ENCODE assay signal across 1 cellular context in the genomic region with DNA sequence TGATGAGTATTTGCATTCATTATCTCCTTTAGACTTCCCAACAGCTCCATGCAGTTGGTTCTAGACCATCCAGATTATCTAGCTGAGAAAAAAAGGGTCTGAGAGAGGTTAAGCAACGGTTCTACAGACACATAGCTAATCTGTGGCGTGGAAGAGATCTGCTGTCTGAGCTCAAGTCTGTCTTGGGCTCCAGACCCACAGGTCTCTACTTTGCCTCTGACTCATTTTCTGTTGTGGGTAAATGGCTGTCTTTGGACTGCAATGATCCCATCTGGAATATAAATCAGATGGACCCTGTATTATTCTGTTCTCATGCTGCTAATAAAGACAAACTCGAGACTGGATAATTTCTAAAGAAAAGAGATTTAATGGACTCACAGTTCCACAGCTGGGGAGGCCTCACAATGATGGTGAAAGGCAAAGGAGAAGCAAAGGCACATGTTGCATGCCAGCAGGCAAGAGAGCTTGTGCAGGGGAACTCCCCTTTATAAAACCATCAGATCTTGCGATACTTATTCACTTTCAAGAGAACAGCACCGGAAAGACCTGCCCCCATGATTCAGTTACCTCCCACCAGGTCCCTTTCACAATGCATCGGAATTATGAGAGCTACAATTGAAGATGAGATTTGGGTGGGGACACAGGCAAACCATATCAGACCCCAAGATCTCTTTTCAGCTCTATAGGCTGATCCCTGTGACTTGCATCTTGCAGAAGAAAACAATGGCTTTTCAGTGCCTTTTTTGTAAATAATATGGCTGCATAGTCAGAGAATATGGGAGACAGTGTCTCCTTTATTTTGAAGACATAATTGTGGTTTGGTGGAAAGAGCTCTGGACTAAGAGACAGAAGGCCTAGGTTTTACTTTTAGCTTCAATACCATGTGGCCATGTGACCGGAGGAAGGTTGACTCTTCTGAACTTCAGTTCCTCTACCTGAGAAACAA.
TF ChIP-seq lines count a peak whose summit lies in the region.

No MANE protein-coding gene starts in this region.

TF ChIP-seq in HepG2, 621 proteins besides CTCF, POLR2A, EP300 and RAD21:
- TF ChIP-seq ZKSCAN5 (CRISPR knock-in tag; IDR thresholded peaks at IDR 0.05) (no peak), ZKSCAN8 (CRISPR knock-in tag; IDR thresholded peaks at IDR 0.05; ENCODE audit: borderline replicate concordance) (no peak), U2AF1 (optimal IDR thresholded peaks at IDR 0.05; ENCODE audit: low read depth, low read length) (no peak), HNRNPK (IDR thresholded peaks at IDR 0.05; ENCODE audit: low read depth, low read length, poor library complexity, severe bottlenecking) (no peak), DR1 (CRISPR knock-in tag; IDR thresholded peaks at IDR 0.05) (no peak), ZNF501 (CRISPR knock-in tag; IDR thresholded peaks at IDR 0.05) (no peak), ZNF326 (CRISPR knock-in tag; IDR thresholded peaks at IDR 0.05; ENCODE audit: borderline replicate concordance) (no peak), ZNF17 (CRISPR knock-in tag; IDR thresholded peaks at IDR 0.05) (no peak), KDM5A (IDR thresholded peaks at IDR 0.05; ENCODE audit: borderline replicate concordance, low read length) (no peak), NFYC (CRISPR knock-in tag; IDR thresholded peaks at IDR 0.05) (no peak), ZNF12 (CRISPR knock-in tag; IDR thresholded peaks at IDR 0.05) (no peak), CREM (IDR thresholded peaks at IDR 0.05) (no peak), CREM (CRISPR knock-in tag; IDR thresholded peaks at IDR 0.05) (no peak), RXRA (CRISPR knock-in tag; IDR thresholded peaks at IDR 0.05) (no peak)
- TF ChIP-seq, protein P1, sequence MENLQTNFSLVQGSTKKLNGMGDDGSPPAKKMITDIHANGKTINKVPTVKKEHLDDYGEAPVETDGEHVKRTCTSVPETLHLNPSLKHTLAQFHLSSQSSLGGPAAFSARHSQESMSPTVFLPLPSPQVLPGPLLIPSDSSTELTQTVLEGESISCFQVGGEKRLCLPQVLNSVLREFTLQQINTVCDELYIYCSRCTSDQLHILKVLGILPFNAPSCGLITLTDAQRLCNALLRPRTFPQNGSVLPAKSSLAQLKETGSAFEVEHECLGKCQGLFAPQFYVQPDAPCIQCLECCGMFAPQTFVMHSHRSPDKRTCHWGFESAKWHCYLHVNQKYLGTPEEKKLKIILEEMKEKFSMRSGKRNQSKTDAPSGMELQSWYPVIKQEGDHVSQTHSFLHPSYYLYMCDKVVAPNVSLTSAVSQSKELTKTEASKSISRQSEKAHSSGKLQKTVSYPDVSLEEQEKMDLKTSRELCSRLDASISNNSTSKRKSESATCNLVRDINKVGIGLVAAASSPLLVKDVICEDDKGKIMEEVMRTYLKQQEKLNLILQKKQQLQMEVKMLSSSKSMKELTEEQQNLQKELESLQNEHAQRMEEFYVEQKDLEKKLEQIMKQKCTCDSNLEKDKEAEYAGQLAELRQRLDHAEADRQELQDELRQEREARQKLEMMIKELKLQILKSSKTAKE (CRISPR knock-in tag; IDR thresholded peaks at IDR 0.05; ENCODE audit: borderline replicate concordance) = no peak
- TF ChIP-seq, protein P2, sequence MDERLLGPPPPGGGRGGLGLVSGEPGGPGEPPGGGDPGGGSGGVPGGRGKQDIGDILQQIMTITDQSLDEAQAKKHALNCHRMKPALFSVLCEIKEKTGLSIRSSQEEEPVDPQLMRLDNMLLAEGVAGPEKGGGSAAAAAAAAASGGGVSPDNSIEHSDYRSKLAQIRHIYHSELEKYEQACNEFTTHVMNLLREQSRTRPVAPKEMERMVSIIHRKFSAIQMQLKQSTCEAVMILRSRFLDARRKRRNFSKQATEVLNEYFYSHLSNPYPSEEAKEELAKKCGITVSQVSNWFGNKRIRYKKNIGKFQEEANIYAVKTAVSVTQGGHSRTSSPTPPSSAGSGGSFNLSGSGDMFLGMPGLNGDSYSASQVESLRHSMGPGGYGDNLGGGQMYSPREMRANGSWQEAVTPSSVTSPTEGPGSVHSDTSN (CRISPR knock-in tag; IDR thresholded peaks at IDR 0.05) = no peak
- TF ChIP-seq, protein P3, sequence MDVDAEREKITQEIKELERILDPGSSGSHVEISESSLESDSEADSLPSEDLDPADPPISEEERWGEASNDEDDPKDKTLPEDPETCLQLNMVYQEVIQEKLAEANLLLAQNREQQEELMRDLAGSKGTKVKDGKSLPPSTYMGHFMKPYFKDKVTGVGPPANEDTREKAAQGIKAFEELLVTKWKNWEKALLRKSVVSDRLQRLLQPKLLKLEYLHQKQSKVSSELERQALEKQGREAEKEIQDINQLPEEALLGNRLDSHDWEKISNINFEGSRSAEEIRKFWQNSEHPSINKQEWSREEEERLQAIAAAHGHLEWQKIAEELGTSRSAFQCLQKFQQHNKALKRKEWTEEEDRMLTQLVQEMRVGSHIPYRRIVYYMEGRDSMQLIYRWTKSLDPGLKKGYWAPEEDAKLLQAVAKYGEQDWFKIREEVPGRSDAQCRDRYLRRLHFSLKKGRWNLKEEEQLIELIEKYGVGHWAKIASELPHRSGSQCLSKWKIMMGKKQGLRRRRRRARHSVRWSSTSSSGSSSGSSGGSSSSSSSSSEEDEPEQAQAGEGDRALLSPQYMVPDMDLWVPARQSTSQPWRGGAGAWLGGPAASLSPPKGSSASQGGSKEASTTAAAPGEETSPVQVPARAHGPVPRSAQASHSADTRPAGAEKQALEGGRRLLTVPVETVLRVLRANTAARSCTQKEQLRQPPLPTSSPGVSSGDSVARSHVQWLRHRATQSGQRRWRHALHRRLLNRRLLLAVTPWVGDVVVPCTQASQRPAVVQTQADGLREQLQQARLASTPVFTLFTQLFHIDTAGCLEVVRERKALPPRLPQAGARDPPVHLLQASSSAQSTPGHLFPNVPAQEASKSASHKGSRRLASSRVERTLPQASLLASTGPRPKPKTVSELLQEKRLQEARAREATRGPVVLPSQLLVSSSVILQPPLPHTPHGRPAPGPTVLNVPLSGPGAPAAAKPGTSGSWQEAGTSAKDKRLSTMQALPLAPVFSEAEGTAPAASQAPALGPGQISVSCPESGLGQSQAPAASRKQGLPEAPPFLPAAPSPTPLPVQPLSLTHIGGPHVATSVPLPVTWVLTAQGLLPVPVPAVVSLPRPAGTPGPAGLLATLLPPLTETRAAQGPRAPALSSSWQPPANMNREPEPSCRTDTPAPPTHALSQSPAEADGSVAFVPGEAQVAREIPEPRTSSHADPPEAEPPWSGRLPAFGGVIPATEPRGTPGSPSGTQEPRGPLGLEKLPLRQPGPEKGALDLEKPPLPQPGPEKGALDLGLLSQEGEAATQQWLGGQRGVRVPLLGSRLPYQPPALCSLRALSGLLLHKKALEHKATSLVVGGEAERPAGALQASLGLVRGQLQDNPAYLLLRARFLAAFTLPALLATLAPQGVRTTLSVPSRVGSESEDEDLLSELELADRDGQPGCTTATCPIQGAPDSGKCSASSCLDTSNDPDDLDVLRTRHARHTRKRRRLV (CRISPR knock-in tag; IDR thresholded peaks at IDR 0.05) = no peak
- TF ChIP-seq, protein P4, sequence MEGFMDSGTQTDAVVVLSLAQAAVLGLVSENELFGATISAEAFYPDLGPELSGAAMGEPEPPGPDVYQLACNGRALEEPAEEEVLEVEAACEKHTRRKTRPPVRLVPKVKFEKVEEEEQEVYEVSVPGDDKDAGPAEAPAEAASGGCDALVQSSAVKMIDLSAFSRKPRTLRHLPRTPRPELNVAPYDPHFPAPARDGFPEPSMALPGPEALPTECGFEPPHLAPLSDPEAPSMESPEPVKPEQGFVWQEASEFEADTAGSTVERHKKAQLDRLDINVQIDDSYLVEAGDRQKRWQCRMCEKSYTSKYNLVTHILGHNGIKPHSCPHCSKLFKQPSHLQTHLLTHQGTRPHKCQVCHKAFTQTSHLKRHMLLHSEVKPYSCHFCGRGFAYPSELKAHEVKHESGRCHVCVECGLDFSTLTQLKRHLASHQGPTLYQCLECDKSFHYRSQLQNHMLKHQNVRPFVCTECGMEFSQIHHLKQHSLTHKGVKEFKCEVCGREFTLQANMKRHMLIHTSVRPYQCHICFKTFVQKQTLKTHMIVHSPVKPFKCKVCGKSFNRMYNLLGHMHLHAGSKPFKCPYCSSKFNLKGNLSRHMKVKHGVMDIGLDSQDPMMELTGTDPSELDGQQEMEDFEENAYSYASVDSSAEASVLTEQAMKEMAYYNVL (CRISPR knock-in tag; IDR thresholded peaks at IDR 0.05; ENCODE audit: borderline replicate concordance) = no peak
- TF ChIP-seq, protein P5, sequence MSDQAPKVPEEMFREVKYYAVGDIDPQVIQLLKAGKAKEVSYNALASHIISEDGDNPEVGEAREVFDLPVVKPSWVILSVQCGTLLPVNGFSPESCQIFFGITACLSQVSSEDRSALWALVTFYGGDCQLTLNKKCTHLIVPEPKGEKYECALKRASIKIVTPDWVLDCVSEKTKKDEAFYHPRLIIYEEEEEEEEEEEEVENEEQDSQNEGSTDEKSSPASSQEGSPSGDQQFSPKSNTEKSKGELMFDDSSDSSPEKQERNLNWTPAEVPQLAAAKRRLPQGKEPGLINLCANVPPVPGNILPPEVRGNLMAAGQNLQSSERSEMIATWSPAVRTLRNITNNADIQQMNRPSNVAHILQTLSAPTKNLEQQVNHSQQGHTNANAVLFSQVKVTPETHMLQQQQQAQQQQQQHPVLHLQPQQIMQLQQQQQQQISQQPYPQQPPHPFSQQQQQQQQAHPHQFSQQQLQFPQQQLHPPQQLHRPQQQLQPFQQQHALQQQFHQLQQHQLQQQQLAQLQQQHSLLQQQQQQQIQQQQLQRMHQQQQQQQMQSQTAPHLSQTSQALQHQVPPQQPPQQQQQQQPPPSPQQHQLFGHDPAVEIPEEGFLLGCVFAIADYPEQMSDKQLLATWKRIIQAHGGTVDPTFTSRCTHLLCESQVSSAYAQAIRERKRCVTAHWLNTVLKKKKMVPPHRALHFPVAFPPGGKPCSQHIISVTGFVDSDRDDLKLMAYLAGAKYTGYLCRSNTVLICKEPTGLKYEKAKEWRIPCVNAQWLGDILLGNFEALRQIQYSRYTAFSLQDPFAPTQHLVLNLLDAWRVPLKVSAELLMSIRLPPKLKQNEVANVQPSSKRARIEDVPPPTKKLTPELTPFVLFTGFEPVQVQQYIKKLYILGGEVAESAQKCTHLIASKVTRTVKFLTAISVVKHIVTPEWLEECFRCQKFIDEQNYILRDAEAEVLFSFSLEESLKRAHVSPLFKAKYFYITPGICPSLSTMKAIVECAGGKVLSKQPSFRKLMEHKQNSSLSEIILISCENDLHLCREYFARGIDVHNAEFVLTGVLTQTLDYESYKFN (CRISPR knock-in tag; conservative IDR thresholded peaks at IDR 0.05) = no peak
- TF ChIP-seq, protein P6, sequence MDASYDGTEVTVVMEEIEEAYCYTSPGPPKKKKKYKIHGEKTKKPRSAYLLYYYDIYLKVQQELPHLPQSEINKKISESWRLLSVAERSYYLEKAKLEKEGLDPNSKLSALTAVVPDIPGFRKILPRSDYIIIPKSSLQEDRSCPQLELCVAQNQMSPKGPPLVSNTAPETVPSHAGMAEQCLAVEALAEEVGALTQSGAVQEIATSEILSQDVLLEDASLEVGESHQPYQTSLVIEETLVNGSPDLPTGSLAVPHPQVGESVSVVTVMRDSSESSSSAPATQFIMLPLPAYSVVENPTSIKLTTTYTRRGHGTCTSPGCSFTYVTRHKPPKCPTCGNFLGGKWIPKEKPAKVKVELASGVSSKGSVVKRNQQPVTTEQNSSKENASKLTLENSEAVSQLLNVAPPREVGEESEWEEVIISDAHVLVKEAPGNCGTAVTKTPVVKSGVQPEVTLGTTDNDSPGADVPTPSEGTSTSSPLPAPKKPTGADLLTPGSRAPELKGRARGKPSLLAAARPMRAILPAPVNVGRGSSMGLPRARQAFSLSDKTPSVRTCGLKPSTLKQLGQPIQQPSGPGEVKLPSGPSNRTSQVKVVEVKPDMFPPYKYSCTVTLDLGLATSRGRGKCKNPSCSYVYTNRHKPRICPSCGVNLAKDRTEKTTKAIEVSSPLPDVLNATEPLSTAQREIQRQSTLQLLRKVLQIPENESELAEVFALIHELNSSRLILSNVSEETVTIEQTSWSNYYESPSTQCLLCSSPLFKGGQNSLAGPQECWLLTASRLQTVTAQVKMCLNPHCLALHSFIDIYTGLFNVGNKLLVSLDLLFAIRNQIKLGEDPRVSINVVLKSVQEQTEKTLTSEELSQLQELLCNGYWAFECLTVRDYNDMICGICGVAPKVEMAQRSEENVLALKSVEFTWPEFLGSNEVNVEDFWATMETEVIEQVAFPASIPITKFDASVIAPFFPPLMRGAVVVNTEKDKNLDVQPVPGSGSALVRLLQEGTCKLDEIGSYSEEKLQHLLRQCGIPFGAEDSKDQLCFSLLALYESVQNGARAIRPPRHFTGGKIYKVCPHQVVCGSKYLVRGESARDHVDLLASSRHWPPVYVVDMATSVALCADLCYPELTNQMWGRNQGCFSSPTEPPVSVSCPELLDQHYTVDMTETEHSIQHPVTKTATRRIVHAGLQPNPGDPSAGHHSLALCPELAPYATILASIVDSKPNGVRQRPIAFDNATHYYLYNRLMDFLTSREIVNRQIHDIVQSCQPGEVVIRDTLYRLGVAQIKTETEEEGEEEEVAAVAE (CRISPR knock-in tag; IDR thresholded peaks at IDR 0.05; ENCODE audit: borderline replicate concordance) = no peak
- TF ChIP-seq, protein P7, sequence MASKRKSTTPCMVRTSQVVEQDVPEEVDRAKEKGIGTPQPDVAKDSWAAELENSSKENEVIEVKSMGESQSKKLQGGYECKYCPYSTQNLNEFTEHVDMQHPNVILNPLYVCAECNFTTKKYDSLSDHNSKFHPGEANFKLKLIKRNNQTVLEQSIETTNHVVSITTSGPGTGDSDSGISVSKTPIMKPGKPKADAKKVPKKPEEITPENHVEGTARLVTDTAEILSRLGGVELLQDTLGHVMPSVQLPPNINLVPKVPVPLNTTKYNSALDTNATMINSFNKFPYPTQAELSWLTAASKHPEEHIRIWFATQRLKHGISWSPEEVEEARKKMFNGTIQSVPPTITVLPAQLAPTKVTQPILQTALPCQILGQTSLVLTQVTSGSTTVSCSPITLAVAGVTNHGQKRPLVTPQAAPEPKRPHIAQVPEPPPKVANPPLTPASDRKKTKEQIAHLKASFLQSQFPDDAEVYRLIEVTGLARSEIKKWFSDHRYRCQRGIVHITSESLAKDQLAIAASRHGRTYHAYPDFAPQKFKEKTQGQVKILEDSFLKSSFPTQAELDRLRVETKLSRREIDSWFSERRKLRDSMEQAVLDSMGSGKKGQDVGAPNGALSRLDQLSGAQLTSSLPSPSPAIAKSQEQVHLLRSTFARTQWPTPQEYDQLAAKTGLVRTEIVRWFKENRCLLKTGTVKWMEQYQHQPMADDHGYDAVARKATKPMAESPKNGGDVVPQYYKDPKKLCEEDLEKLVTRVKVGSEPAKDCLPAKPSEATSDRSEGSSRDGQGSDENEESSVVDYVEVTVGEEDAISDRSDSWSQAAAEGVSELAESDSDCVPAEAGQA (IDR thresholded peaks at IDR 0.05; ENCODE audit: low read depth) = no peak
- TF ChIP-seq, protein P7 (CRISPR knock-in tag; IDR thresholded peaks at IDR 0.05; ENCODE audit: borderline replicate concordance) = no peak
